ENCODE assay signal across 26 cellular contexts in genomic region chr4:154998284-154998683, GRCh38.
DNase-seq lines count a peak whose midpoint lies in the region; ATAC-seq, FAIRE-seq and TF ChIP-seq lines count a peak whose summit lies in the region.
"Had no signal": no experiment of that assay in that cellular context is flagged by ENCODE, and none has a peak within 500 bp of the region (broad histone marks: within the 10 kb centered on the region; RNA-seq: fewer than 3 reads in every experiment).

No MANE protein-coding gene starts in this region.

- no peak for TF ChIP-seq POLR2A in right lobe of liver (IDR thresholded peaks at IDR 0.05)
- TF ChIP-seq POLR2A in HepG2 (IDR thresholded peaks at IDR 0.05; ENCODE audit: insufficient read depth in 1 of 2, low read depth in 2 of 2, low read length in 2 of 2): no peak

- H2BK12ac ChIP-seq in neuronal stem cell (ENCODE audit: low read length): no peak overlapping the region

- no peak overlapping the region for H2AFZ ChIP-seq in HepG2 (ENCODE audit: low read length)
- H2AFZ ChIP-seq in neuronal stem cell (ENCODE audit: low read length): no peak overlapping the region

- H3K4me2 ChIP-seq in HepG2 (ENCODE audit: low read depth, low read length): no peak overlapping the region
- H3K4me2 ChIP-seq in neuronal stem cell (ENCODE audit: insufficient read depth, low read length, poor library complexity, severe bottlenecking): no peak overlapping the region
- H3K4me2 ChIP-seq: smooth muscle cell had no signal

- H3K9ac ChIP-seq in HepG2 (ENCODE audit: insufficient read depth, low read depth, low read length): no peak overlapping the region
- peak overlapping the region; percentile 90 for H3K9ac ChIP-seq in adipocyte (ENCODE audit: low read length)
- H3K9ac ChIP-seq in neuronal stem cell (ENCODE audit: low read depth, low read length, poor library complexity): no peak overlapping the region

- TF ChIP-seq EP300 in HepG2 (IDR thresholded peaks at IDR 0.05; ENCODE audit: low read depth in 2 of 2, low read length in 2 of 2) (no peak), HepG2 (CRISPR knock-in tag; IDR thresholded peaks at IDR 0.05; ENCODE audit: borderline replicate concordance) (no peak)

- no peak overlapping the region for H2BK15ac ChIP-seq in neuronal stem cell (ENCODE audit: low read length)

- H3K4me3 ChIP-seq in right lobe of liver (no peak overlapping the region), HepG2 (replicated peaks in 1 of 3; ENCODE audit: insufficient read depth in 1 of 3, low read depth in 2 of 3, low read length in 3 of 3) (no peak overlapping the region), adipocyte (ENCODE audit: low read length) (peak overlapping the region; percentile 78), fibroblast of villous mesenchyme (ENCODE audit: low read depth, low read length) (no peak overlapping the region), aorta (ENCODE audit: low read length in 2 of 2) (no peak overlapping the region), neuronal stem cell (ENCODE audit: low read length in 2 of 2) (no peak overlapping the region)
- H3K4me3 ChIP-seq: cardiac muscle cell, esophagus squamous epithelium, smooth muscle cell had no signal

- H3K4me1 ChIP-seq in right lobe of liver: peaks cover 0 to 37% (median 6%) of the 10 kb centered on the region in 4 donors
- H3K4me1 ChIP-seq in HepG2 (ENCODE audit: insufficient read depth, low read length): peaks cover 22% of the 10 kb centered on the region
- H3K4me1 ChIP-seq in adipocyte (ENCODE audit: control insufficient read depth, insufficient read depth, low read length): peaks cover 45% of the 10 kb centered on the region
- peaks cover 0 to 2% of the 10 kb centered on the region in 2 donors for H3K4me1 ChIP-seq in aorta (ENCODE audit: control insufficient read depth in 1 of 2, insufficient read depth in 2 of 2, low read length in 2 of 2)
- no peaks in the 10 kb centered on the region for H3K4me1 ChIP-seq in neuronal stem cell (ENCODE audit: control insufficient read depth in 2 of 2, insufficient read depth in 1 of 2, low read depth in 1 of 2, low read length in 2 of 2)
- H3K4me1 ChIP-seq: esophagus squamous epithelium had no signal

- no TSS peak for BruUV-seq in HepG2 (replicated peaks; lab: Mats Ljungman, UMichigan)

- H3K27me3 ChIP-seq in right lobe of liver: no peaks in the 10 kb centered on the region
- H3K27me3 ChIP-seq in HepG2 (ENCODE audit: control insufficient read depth in 1 of 2, insufficient read depth in 2 of 2, low read length in 2 of 2): no peaks in the 10 kb centered on the region
- H3K27me3 ChIP-seq in adipocyte (replicated peaks; ENCODE audit: control insufficient read depth, insufficient read depth, low read length): no peaks in the 10 kb centered on the region
- peaks cover 0 to 2% of the 10 kb centered on the region in 2 donors for H3K27me3 ChIP-seq in aorta (ENCODE audit: control insufficient read depth in 1 of 2, insufficient read depth in 2 of 2, low read length in 1 of 2)
- H3K27me3 ChIP-seq in neuronal stem cell (ENCODE audit: control insufficient read depth in 3 of 3, insufficient read depth in 3 of 3, low read depth in 1 of 3, low read length in 3 of 3): no peaks in the 10 kb centered on the region
- H3K27me3 ChIP-seq: cardiac muscle cell, esophagus squamous epithelium had no signal

- no peak overlapping the region for H3K18ac ChIP-seq in neuronal stem cell (ENCODE audit: low read length)

- H2AK5ac ChIP-seq in neuronal stem cell (ENCODE audit: low read depth, low read length): no peak overlapping the region

- H4K91ac ChIP-seq in neuronal stem cell (ENCODE audit: low read depth, low read length, poor library complexity): no peak overlapping the region

- TF ChIP-seq CTCF in right lobe of liver (IDR thresholded peaks at IDR 0.05) (no peak), HepG2 (CRISPR knock-in tag; IDR thresholded peaks at IDR 0.05) (no peak), fibroblast of villous mesenchyme (IDR thresholded peaks at IDR 0.05; ENCODE audit: insufficient read depth, low read depth, low read length) (no peak)

- H3K9me3 ChIP-seq in right lobe of liver: no peaks in the 10 kb centered on the region
- no peaks in the 10 kb centered on the region for H3K9me3 ChIP-seq in HepG2 (ENCODE audit: low read length)
- no peaks in the 10 kb centered on the region for H3K9me3 ChIP-seq in adipocyte (ENCODE audit: control insufficient read depth, low read length)
- no peaks in the 10 kb centered on the region for H3K9me3 ChIP-seq in aorta (ENCODE audit: control insufficient read depth, low read length)
- peaks cover 0 to 3% of the 10 kb centered on the region in 2 donors for H3K9me3 ChIP-seq in neuronal stem cell (replicated peaks in 1 of 2; ENCODE audit: control insufficient read depth in 2 of 2, insufficient read depth in 1 of 2, low read depth in 1 of 2, low read length in 2 of 2)
- H3K9me3 ChIP-seq: esophagus squamous epithelium had no signal

- no peak overlapping the region for H2BK120ac ChIP-seq in neuronal stem cell (ENCODE audit: low read depth, low read length)

- in situ Hi-C loops in HepG2 (cut with HindIII; ENCODE audit: extremely low pct_ligation_motif_present, low pct_unique_long_range_greater_than_20kb): no loop called here

- POLR2A ChIA-PET in HepG2 (lab: Yijun Ruan, JAX): no interaction called here

- TF ChIP-seq RAD21 in HepG2 (CRISPR knock-in tag; IDR thresholded peaks at IDR 0.05): no peak

- no peak overlapping the region for H3K14ac ChIP-seq in neuronal stem cell (ENCODE audit: low read length)

- no peak overlapping the region for H3K4ac ChIP-seq in neuronal stem cell (ENCODE audit: low read length)

- WGBS in right lobe of liver (ENCODE audit: insufficient coverage, low coverage, low lambda C conversion rate, missing lambda C conversion rate): 66% methylated on average over 3 of the region's 3 CpGs
- 26% methylated on average over 3 of the region's 3 CpGs for WGBS in HepG2 (ENCODE audit: low lambda C conversion rate)
- 84 to 85% methylated on average over 3 of the region's 3 CpGs for WGBS in aorta, 2 donors
- WGBS in neuronal stem cell (ENCODE audit: extremely low coverage in 2 of 2, insufficient read length in 2 of 2, insufficient replicate concordance in 1 of 2), 2 donors: no CpG with 5 or more reads among the region's 3 CpGs

- H4K20me1 ChIP-seq in HepG2 (ENCODE audit: insufficient read depth, low read length): no peaks in the 10 kb centered on the region

- CTCF ChIA-PET in HepG2 (lab: Yijun Ruan, JAX; ENCODE audit: low intra/inter-chr PET ratio, low total read pairs): no interaction called here

- peak in 3 of 4 donors; percentile 4 to 40 (median 32) for ATAC-seq in right lobe of liver
- no peak for ATAC-seq in HepG2
- peak; percentile 75 for ATAC-seq in aorta (ENCODE audit: low FRiP score)
- ATAC-seq: activated CD4-positive, alpha-beta T cell treated with anti-CD3 and anti-CD28 coated beads for 36 hours; activated CD8-positive, alpha-beta memory T cell treated with anti-CD3 and anti-CD28 coated beads, Interleukin-2, amount 10 ng/mL, durations not matched to agents 7 days and 5 days; activated naive CD8-positive, alpha-beta T cell treated with anti-CD3 and anti-CD28 coated beads, Interleukin-2, amount 50 U/mL, for 24 hours; activated T-helper 17 cell treated with anti-CD3 and anti-CD28 coated beads, Interleukin-2, amount 50 U/mL, for 72 hours; HCT116; naive thymus-derived CD4-positive, alpha-beta T cell had no signal

- intact Hi-C loops in right lobe of liver (cut with DNase I): no loop called here
- intact Hi-C loops in HepG2 (cut with micrococcal nuclease; ENCODE audit: unreplicated experiment): no loop called here
- intact Hi-C loops in aorta (cut with DNase I): no loop called here

- H3K23ac ChIP-seq in neuronal stem cell (ENCODE audit: low read depth, low read length, poor library complexity): no peak overlapping the region

- H3K27ac ChIP-seq in right lobe of liver (no peak overlapping the region), HepG2 (ENCODE audit: extremely low read length, insufficient read depth, low read length) (no peak overlapping the region), aorta (ENCODE audit: low read depth in 1 of 2, low read length in 2 of 2) (no peak overlapping the region), neuronal stem cell (replicated peaks; ENCODE audit: low read length) (no peak overlapping the region)
- H3K27ac ChIP-seq: cardiac muscle cell, esophagus squamous epithelium, RWPE1 had no signal

- no peaks in the 10 kb centered on the region for H3K36me3 ChIP-seq in right lobe of liver
- H3K36me3 ChIP-seq in HepG2 (replicated peaks in 1 of 2; ENCODE audit: control insufficient read depth in 1 of 2, insufficient read depth in 2 of 2, low read length in 2 of 2): no peaks in the 10 kb centered on the region
- no peaks in the 10 kb centered on the region for H3K36me3 ChIP-seq in adipocyte (ENCODE audit: control insufficient read depth, insufficient read depth, low read length, severe bottlenecking)
- no peaks in the 10 kb centered on the region for H3K36me3 ChIP-seq in aorta (ENCODE audit: control insufficient read depth in 1 of 2, insufficient read depth in 2 of 2, low read length in 1 of 2)
- no peaks in the 10 kb centered on the region for H3K36me3 ChIP-seq in neuronal stem cell (replicated peaks in 1 of 2; ENCODE audit: control insufficient read depth in 2 of 2, insufficient read depth in 2 of 2, low read length in 2 of 2)
- H3K36me3 ChIP-seq: cardiac muscle cell, esophagus squamous epithelium had no signal

- H3K79me2 ChIP-seq in HepG2 (ENCODE audit: insufficient read depth, low read length): no peaks in the 10 kb centered on the region

- H3K79me1 ChIP-seq in neuronal stem cell (ENCODE audit: low read depth, low read length): no peaks in the 10 kb centered on the region

- no peak for DNase-seq in right lobe of liver
- DNase-seq in HepG2 (ENCODE audit: low spot score): no peak
- peak; percentile 58 for DNase-seq in adipocyte (ENCODE audit: low read depth)
- DNase-seq in fibroblast of villous mesenchyme (ENCODE audit: low read depth): peak; percentile 25
- DNase-seq in aorta: no peak
- no peak for DNase-seq in stimulated activated naive CD4-positive, alpha-beta T cell treated with Interleukin-2 at 50 U/mL for 16 hours (lab: John Stamatoyannopoulos, UW)
- no peak for DNase-seq in neuronal stem cell (ENCODE audit: low spot score)
- no peak for DNase-seq in T1000 (lab: John Stamatoyannopoulos, UW)
- DNase-seq: activated CD4-positive, alpha-beta T cell treated with anti-CD3 and anti-CD28 coated beads for 36 hours; activated CD8-positive, alpha-beta memory T cell treated with anti-CD3 and anti-CD28 coated beads, Interleukin-2, amount 10 ng/mL, durations not matched to agents 7 days and 5 days; activated naive CD8-positive, alpha-beta T cell treated with anti-CD3 and anti-CD28 coated beads, Interleukin-2, amount 50 U/mL, for 24 hours; CD4-positive, CD25-positive, alpha-beta regulatory T cell; DMS53; esophagus squamous epithelium; hippocampal formation; islet precursor cell; naive thymus-derived CD4-positive, alpha-beta T cell; NCI-H187 treated with DMSO at 0.1 percent for 48 hours; NCI-H446 treated with DMSO at 0.1 percent for 48 hours; stimulated activated CD4-positive, alpha-beta T cell treated with anti-CD3 and anti-CD28 coated beads, Interleukin-4, amount 100 ng/mL, for 24 hours; SW 1271 had no signal

- FAIRE-seq in HepG2 (lab: Jason Lieb, UNC): no peak

- H4K8ac ChIP-seq in neuronal stem cell (ENCODE audit: low read depth, low read length): no peak overlapping the region

- H2BK5ac ChIP-seq in neuronal stem cell (ENCODE audit: low read length): no peak overlapping the region

TF ChIP-seq in HepG2, 621 proteins besides CTCF, POLR2A, EP300 and RAD21 (continues in another document):
- no peak for TF ChIP-seq ZNF44 (CRISPR knock-in tag; IDR thresholded peaks at IDR 0.05)

Comparison
In these comparisons a context has a peak if more than half of its experiments do, and no peak if none do; other contexts are left out.
1. DNase-seq: peak in adipocyte (single experiment) and fibroblast of villous mesenchyme (single experiment); none in right lobe of liver (0 of 3), HepG2 (single experiment), aorta (0 of 2), stimulated activated naive CD4-positive, alpha-beta T cell treated with Interleukin-2 at 50 U/mL for 16 hours (single experiment), neuronal stem cell (single experiment) and T1000 (single experiment).